16 cellular contexts compared by ENCODE assay signal in the genomic region with DNA sequence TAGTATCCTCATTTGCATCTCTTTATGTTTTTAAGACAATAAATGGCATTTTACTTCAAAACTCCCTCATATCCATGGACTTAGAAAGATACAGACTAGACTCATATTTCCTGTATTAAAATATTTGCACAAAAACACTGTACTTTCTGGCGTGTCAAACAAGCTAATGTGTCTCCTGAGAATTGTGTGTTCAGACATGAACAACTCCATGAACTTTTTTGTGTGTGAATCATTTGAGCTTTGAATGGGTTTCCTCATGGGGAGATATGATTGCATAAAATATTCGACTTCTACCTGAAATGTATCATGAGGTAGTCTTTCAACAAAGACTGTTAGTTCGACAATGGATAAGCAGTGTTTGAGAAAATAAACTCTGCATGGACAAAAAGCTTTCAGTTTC.
"Had no signal": no experiment of that assay in that cellular context is flagged by ENCODE, and none has a peak within 500 bp of the region (broad histone marks: within the 10 kb centered on the region; RNA-seq: fewer than 3 reads in every experiment).

No MANE protein-coding gene starts in this region.

- H3K27ac ChIP-seq: adrenal gland, pancreas, stomach, tibial nerve had no signal

- FAIRE-seq: pancreas, small intestine had no signal

- H3K36me3 ChIP-seq: adrenal gland, pancreas, stomach, tibial nerve had no signal

- ATAC-seq: activated T-helper 17 cell treated with anti-CD3 and anti-CD28 coated beads, Interleukin-2, amount 50 U/mL, for 72 hours; left lobe of liver had no signal

- DNase-seq: activated CD4-positive, alpha-beta T cell treated with anti-CD3 and anti-CD28 coated beads, Interleukin-2, amount 50 U/mL, for 1 hour; activated CD4-positive, CD25-positive, alpha-beta regulatory T cell; activated naive CD4-positive, alpha-beta T cell treated with anti-CD3 and anti-CD28 coated beads, Interleukin-2, amount 10 ng/mL, durations not matched to agents 7 days and 5 days; activated T-cell treated with anti-CD3 and anti-CD28 coated beads for 4 hours; adrenal gland; central memory CD4-positive, alpha-beta T cell; cortex of kidney; effector memory CD4-positive, alpha-beta T cell; foreskin fibroblast; islet precursor cell; pancreas; small intestine; stomach had no signal

- H3K9me3 ChIP-seq: adrenal gland, pancreas, stomach, tibial nerve had no signal

- H3K27me3 ChIP-seq: pancreas, stomach, tibial nerve had no signal

- H3K4me3 ChIP-seq: adrenal gland, pancreas, stomach, tibial nerve had no signal

- H3K4me1 ChIP-seq: adrenal gland had no signal
